In the genomic region with DNA sequence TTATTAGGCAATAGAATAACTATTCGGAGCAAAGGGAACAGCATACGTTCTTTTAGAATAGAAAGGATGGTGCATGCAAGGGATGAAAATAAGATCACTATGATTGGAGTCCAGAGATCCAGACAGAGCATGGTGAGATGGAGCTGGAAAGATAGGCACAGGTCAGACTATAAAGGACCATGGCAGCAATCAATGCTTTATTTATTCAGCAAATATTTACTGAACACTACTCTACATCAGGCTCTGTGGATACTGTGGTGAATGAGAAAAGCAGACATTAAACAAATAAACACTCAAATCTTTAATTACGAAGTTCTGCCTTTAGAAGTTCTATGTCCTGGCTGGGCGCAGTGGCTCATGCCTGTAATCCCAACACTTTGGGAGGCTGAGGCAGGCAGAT, we compare ENCODE assay signal across 16 cellular contexts. TPM values are rescaled to one million over a fixed set of nuclear protein-coding genes. Genes with fewer than 3 reads are reported as not detected.
DNase-seq lines count a peak whose midpoint lies in the region; ATAC-seq and TF ChIP-seq lines count a peak whose summit lies in the region.
"Had no signal": no experiment of that assay in that cellular context is flagged by ENCODE, and none has a peak within 500 bp of the region (broad histone marks: within the 10 kb centered on the region; RNA-seq: fewer than 3 reads in every experiment).

No MANE protein-coding gene starts in this region.

- no peaks in the 10 kb centered on the region for H3K27me3 ChIP-seq in esophagus squamous epithelium

- intact Hi-C loops in esophagus squamous epithelium (cut with DNase I): no loop called here

- DNase-seq in NCI-H510A treated with DMSO at 0.1 percent for 48 hours (lab: John Stamatoyannopoulos, UW) (peak; percentile 2), NCI-H510A (lab: John Stamatoyannopoulos, UW) (no peak), NCI-H748 (lab: John Stamatoyannopoulos, UW; ENCODE audit: unreplicated experiment) (peak; percentile 56), left lobe of liver (ENCODE audit: low spot score) (no peak), dermis blood vessel endothelial cell (no peak), NCI-H1436 treated with DMSO at 0.1 percent for 48 hours (lab: John Stamatoyannopoulos, UW) (no peak), esophagus squamous epithelium (lab: John Stamatoyannopoulos, UW) (no peak)
- DNase-seq: 8988T; AML-193; Caco-2; CD8-positive, alpha-beta memory T cell; DMS79 treated with DMSO at 0.1 percent for 48 hours; EL; GM23248 had no signal

- WGBS in esophagus squamous epithelium, 2 donors: 90 to 98% methylated on average over 4 of the region's 4 CpGs

- no peaks in the 10 kb centered on the region for H3K9me3 ChIP-seq in esophagus squamous epithelium
- H3K9me3 ChIP-seq: BLaER1, Caco-2 had no signal

- H3K4me1 ChIP-seq in esophagus squamous epithelium: peaks cover 0 to 5% (median 0%) of the 10 kb centered on the region in 3 donors
- H3K4me1 ChIP-seq: BLaER1, Caco-2 had no signal

- no peak overlapping the region for H3K4me3 ChIP-seq in esophagus squamous epithelium
- H3K4me3 ChIP-seq: BLaER1, GM23248 had no signal

- H3K27ac ChIP-seq in esophagus squamous epithelium: no peak overlapping the region
- H3K27ac ChIP-seq: BLaER1, GM23248 had no signal

- TF ChIP-seq CTCF in esophagus squamous epithelium (IDR thresholded peaks at IDR 0.05): no peak

- TF ChIP-seq POLR2A in esophagus squamous epithelium (IDR thresholded peaks at IDR 0.05): no peak

- H3K36me3 ChIP-seq in esophagus squamous epithelium: no peaks in the 10 kb centered on the region
- H3K36me3 ChIP-seq: BLaER1 had no signal

- peak; percentile 44 for ATAC-seq in left lobe of liver
- ATAC-seq: HCT116 had no signal

RNA-seq across cellular contexts. Expression of gene ACSL4, which starts 44.7 kb away (rescaled TPM):
- total RNA-seq in left lobe of liver: 2.5 TPM
- total RNA-seq in dermis blood vessel endothelial cell: 57.3 and 97.2 TPM in 2 replicates
- total RNA-seq in esophagus squamous epithelium: 10 to 100 TPM; 11.6 to 48.1 (median 33.4) TPM

Comparison
In these comparisons a context has a peak if more than half of its experiments do, and no peak if none do; other contexts are left out.
1. DNase-seq: peak in NCI-H510A treated with DMSO at 0.1 percent for 48 hours (single experiment) and NCI-H748 (single experiment); none in NCI-H510A (single experiment), left lobe of liver (single experiment), dermis blood vessel endothelial cell (single experiment), NCI-H1436 treated with DMSO at 0.1 percent for 48 hours (single experiment) and esophagus squamous epithelium (single experiment).